Comparison of ENCODE assay signal across 19 cellular contexts in genomic region chr5:135545115-135545514, GRCh38. TPM values are rescaled to one million over a fixed set of nuclear protein-coding genes. Genes with fewer than 3 reads are reported as not detected.
DNase-seq lines count a peak whose midpoint lies in the region; ATAC-seq and TF ChIP-seq lines count a peak whose summit lies in the region.
"Had no signal": no experiment of that assay in that cellular context is flagged by ENCODE, and none has a peak within 500 bp of the region (broad histone marks: within the 10 kb centered on the region; RNA-seq: fewer than 3 reads in every experiment).

No MANE protein-coding gene starts in this region.

- no peaks in the 10 kb centered on the region for H3K9me3 ChIP-seq in muscle layer of duodenum (ENCODE audit: control insufficient read depth in 1 of 2, low read length in 2 of 2)
- H3K9me3 ChIP-seq: neutrophil had no signal

- ATAC-seq in stimulated activated naive CD8-positive, alpha-beta T cell treated with anti-CD3 and anti-CD28 coated beads, Interleukin-15, amount 100 ng/mL, for 72 hours: no peak
- ATAC-seq in central memory CD8-positive, alpha-beta T cell (replicated peaks; ENCODE audit: extremely low read depth, poor library complexity, severe bottlenecking): no peak
- ATAC-seq in omental fat pad (ENCODE audit: low FRiP score): no peak
- no peak for ATAC-seq in left lobe of liver

- H3K27me3 ChIP-seq in muscle layer of duodenum (ENCODE audit: low read depth, low read length): peaks cover 48% of the 10 kb centered on the region

- no peak overlapping the region for H3K27ac Mint-ChIP-seq in stimulated activated naive CD8-positive, alpha-beta T cell treated with anti-CD3 and anti-CD28 coated beads, Interleukin-15, Interleukin-2, amounts not matched to agents 100 ng/mL and 50 ng/mL, for 24 hours
- H3K27ac Mint-ChIP-seq in stimulated activated naive CD8-positive, alpha-beta T cell treated with anti-CD3 and anti-CD28 coated beads, Interleukin-15, amount 100 ng/mL, for 72 hours: no peak overlapping the region
- H3K27ac Mint-ChIP-seq in central memory CD8-positive, alpha-beta T cell (ENCODE audit: low read depth): no peak overlapping the region
- no peak overlapping the region for H3K27ac Mint-ChIP-seq in type B pancreatic cell
- H3K27ac Mint-ChIP-seq: activated T-helper 2 cell treated with anti-CD3 and anti-CD28 coated beads, Interferon-gamma antibody, Interleukin-2, Interleukin-4, amounts not matched to agents 10 μg/mL and 5 μg/mL and 100 μg/mL, durations not matched to agents 14 hours and 24 hours and 36 hours had no signal

- no peak for DNase-seq in stimulated activated naive CD8-positive, alpha-beta T cell treated with anti-CD3 and anti-CD28 coated beads, Interleukin-15, amount 100 ng/mL, for 72 hours
- no peak for DNase-seq in central memory CD8-positive, alpha-beta T cell (ENCODE audit: low spot score in 2 of 2)
- DNase-seq in type B pancreatic cell (ENCODE audit: extremely low spot score, unreplicated experiment) (no peak), omental fat pad (ENCODE audit: low spot score) (no peak), left lobe of liver (ENCODE audit: low spot score) (no peak), RKO (ENCODE audit: low spot score) (no peak)
- DNase-seq: activated CD4-positive, alpha-beta T cell treated with anti-CD3 and anti-CD28 coated beads, Interleukin-2, amount 50 U/mL, for 1 hour; cerebellar nuclear complex; DMS153; foreskin melanocyte; mammary epithelial cell; NCI-H2081; stimulated activated CD4-positive, alpha-beta T cell treated with anti-CD3 and anti-CD28 coated beads, Interleukin-4, amount 100 ng/mL, for 24 hours; stimulated activated CD8-positive, alpha-beta memory T cell treated with anti-CD3 and anti-CD28 coated beads, Interleukin-4, amount 100 ng/mL, for 48 hours had no signal

- TF ChIP-seq CTCF in type B pancreatic cell (conservative IDR thresholded peaks at IDR 0.05): no peak
- no peak for TF ChIP-seq CTCF in omental fat pad (IDR thresholded peaks at IDR 0.05)

- H3K27ac ChIP-seq in muscle layer of duodenum (ENCODE audit: low read length): no peak overlapping the region
- H3K27ac ChIP-seq: neutrophil had no signal

- H3K4me1 ChIP-seq in muscle layer of duodenum (ENCODE audit: control insufficient read depth in 1 of 2, insufficient read depth in 2 of 2, low read length in 2 of 2): peaks cover 0 to 16% of the 10 kb centered on the region in 2 donors

- no peaks in the 10 kb centered on the region for H3K9me3 Mint-ChIP-seq in stimulated activated naive CD8-positive, alpha-beta T cell treated with anti-CD3 and anti-CD28 coated beads, Interleukin-15, Interleukin-2, amounts not matched to agents 100 ng/mL and 50 ng/mL, for 24 hours
- no peaks in the 10 kb centered on the region for H3K9me3 Mint-ChIP-seq in stimulated activated naive CD8-positive, alpha-beta T cell treated with anti-CD3 and anti-CD28 coated beads, Interleukin-15, amount 100 ng/mL, for 72 hours
- no peaks in the 10 kb centered on the region for H3K9me3 Mint-ChIP-seq in central memory CD8-positive, alpha-beta T cell
- no peaks in the 10 kb centered on the region for H3K9me3 Mint-ChIP-seq in type B pancreatic cell
- H3K9me3 Mint-ChIP-seq: activated T-helper 2 cell treated with anti-CD3 and anti-CD28 coated beads, Interferon-gamma antibody, Interleukin-2, Interleukin-4, amounts not matched to agents 10 μg/mL and 5 μg/mL and 100 μg/mL, durations not matched to agents 14 hours and 24 hours and 36 hours had no signal

- H3K36me3 ChIP-seq in muscle layer of duodenum (ENCODE audit: control insufficient read depth in 1 of 2, insufficient read depth in 2 of 2, low read length in 2 of 2): no peaks in the 10 kb centered on the region
- H3K36me3 ChIP-seq: neutrophil had no signal

- H3K36me3 Mint-ChIP-seq in stimulated activated naive CD8-positive, alpha-beta T cell treated with anti-CD3 and anti-CD28 coated beads, Interleukin-15, Interleukin-2, amounts not matched to agents 100 ng/mL and 50 ng/mL, for 24 hours (ENCODE audit: low read depth): no peaks in the 10 kb centered on the region
- H3K36me3 Mint-ChIP-seq in central memory CD8-positive, alpha-beta T cell (ENCODE audit: insufficient read depth): no peaks in the 10 kb centered on the region
- H3K36me3 Mint-ChIP-seq in type B pancreatic cell: no peaks in the 10 kb centered on the region

- peak overlapping the region; percentile 65 to 71 for H3K4me3 ChIP-seq in muscle layer of duodenum (ENCODE audit: low read depth in 1 of 2, low read length in 2 of 2)

- H3K4me3 Mint-ChIP-seq in stimulated activated naive CD8-positive, alpha-beta T cell treated with anti-CD3 and anti-CD28 coated beads, Interleukin-15, Interleukin-2, amounts not matched to agents 100 ng/mL and 50 ng/mL, for 24 hours: peak overlapping the region; percentile 81
- no peak overlapping the region for H3K4me3 Mint-ChIP-seq in stimulated activated naive CD8-positive, alpha-beta T cell treated with anti-CD3 and anti-CD28 coated beads, Interleukin-15, amount 100 ng/mL, for 72 hours
- H3K4me3 Mint-ChIP-seq in central memory CD8-positive, alpha-beta T cell: peak overlapping the region; percentile 90
- peak overlapping the region; percentile 82 for H3K4me3 Mint-ChIP-seq in type B pancreatic cell

- H3K27me3 Mint-ChIP-seq in stimulated activated naive CD8-positive, alpha-beta T cell treated with anti-CD3 and anti-CD28 coated beads, Interleukin-15, Interleukin-2, amounts not matched to agents 100 ng/mL and 50 ng/mL, for 24 hours: peaks cover 82% of the 10 kb centered on the region
- H3K27me3 Mint-ChIP-seq in stimulated activated naive CD8-positive, alpha-beta T cell treated with anti-CD3 and anti-CD28 coated beads, Interleukin-15, amount 100 ng/mL, for 72 hours: peaks cover 97% of the 10 kb centered on the region
- peaks cover 89% of the 10 kb centered on the region for H3K27me3 Mint-ChIP-seq in central memory CD8-positive, alpha-beta T cell
- peaks cover 97% of the 10 kb centered on the region for H3K27me3 Mint-ChIP-seq in type B pancreatic cell

- peaks cover 13% of the 10 kb centered on the region for H3K4me1 Mint-ChIP-seq in stimulated activated naive CD8-positive, alpha-beta T cell treated with anti-CD3 and anti-CD28 coated beads, Interleukin-15, Interleukin-2, amounts not matched to agents 100 ng/mL and 50 ng/mL, for 24 hours (ENCODE audit: low read depth)
- H3K4me1 Mint-ChIP-seq in stimulated activated naive CD8-positive, alpha-beta T cell treated with anti-CD3 and anti-CD28 coated beads, Interleukin-15, amount 100 ng/mL, for 72 hours: peaks cover 22% of the 10 kb centered on the region
- H3K4me1 Mint-ChIP-seq in central memory CD8-positive, alpha-beta T cell: peaks cover 12% of the 10 kb centered on the region
- peaks cover 24% of the 10 kb centered on the region for H3K4me1 Mint-ChIP-seq in type B pancreatic cell (ENCODE audit: unreplicated experiment)

RNA-seq across cellular contexts. Expression of gene NEUROG1, which starts 9.4 kb away (rescaled TPM):
- total RNA-seq in type B pancreatic cell (ENCODE audit: low replicate concordance): 3.7 TPM in 1 of 2 replicates, not detected in the other
- total RNA-seq in omental fat pad: not detected
- total RNA-seq in left lobe of liver: not detected
- total RNA-seq: activated T-helper 2 cell treated with anti-CD3 and anti-CD28 coated beads, Interferon-gamma antibody, Interleukin-2, Interleukin-4, amounts not matched to agents 10 μg/mL and 5 μg/mL and 100 μg/mL, durations not matched to agents 14 hours and 24 hours and 36 hours; mammary epithelial cell; skeletal muscle tissue had no signal

RNA-seq across cellular contexts. Expression of gene CXCL14, which starts 33.7 kb away (rescaled TPM):
- total RNA-seq in type B pancreatic cell (ENCODE audit: low replicate concordance): 70.3 and 125 TPM in 2 replicates
- total RNA-seq in omental fat pad: 100 to 1,000 TPM in 1 of 4 donors, 10 to 100 TPM in 3; 22.2 to 195 (median 32.1) TPM
- 4.8 TPM for total RNA-seq in left lobe of liver
- total RNA-seq: activated T-helper 2 cell treated with anti-CD3 and anti-CD28 coated beads, Interferon-gamma antibody, Interleukin-2, Interleukin-4, amounts not matched to agents 10 μg/mL and 5 μg/mL and 100 μg/mL, durations not matched to agents 14 hours and 24 hours and 36 hours had no signal

Comparison
In these comparisons a context has a peak if more than half of its experiments do, and no peak if none do; other contexts are left out.
1. H3K4me3 Mint-ChIP-seq: peak in stimulated activated naive CD8-positive, alpha-beta T cell treated with anti-CD3 and anti-CD28 coated beads, Interleukin-15, Interleukin-2, amounts not matched to agents 100 ng/mL and 50 ng/mL, for 24 hours (single experiment), central memory CD8-positive, alpha-beta T cell (single experiment) and type B pancreatic cell (single experiment); none in stimulated activated naive CD8-positive, alpha-beta T cell treated with anti-CD3 and anti-CD28 coated beads, Interleukin-15, amount 100 ng/mL, for 72 hours (0 of 2).